ENCODE assay signal across 11 cellular contexts in the genomic region with DNA sequence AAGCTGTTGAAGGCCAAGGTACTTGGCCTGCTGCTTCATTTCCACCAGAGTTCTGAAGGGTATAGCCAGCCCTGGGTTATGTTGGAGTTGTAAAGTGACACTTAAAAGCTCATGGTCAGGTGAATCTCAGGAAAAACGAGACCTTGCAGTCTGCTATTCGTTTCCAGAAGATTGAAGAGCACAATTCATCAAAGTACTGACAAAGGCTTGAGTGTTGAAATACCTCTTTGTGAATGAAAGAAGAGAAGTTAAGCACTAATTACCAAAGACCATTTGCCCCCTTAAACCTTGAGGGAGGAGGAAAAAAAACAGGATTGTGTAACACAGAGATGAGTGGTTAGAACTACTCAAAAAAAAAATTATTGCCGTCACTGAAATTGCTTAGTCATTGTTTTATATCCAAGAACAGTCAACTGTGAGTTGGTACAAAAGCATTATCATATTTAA. TPM values are rescaled to one million over a fixed set of nuclear protein-coding genes. Genes with fewer than 3 reads are reported as not detected.
DNase-seq lines count a peak whose midpoint lies in the region; TF ChIP-seq lines count a peak whose summit lies in the region.
"Had no signal": no experiment of that assay in that cellular context is flagged by ENCODE, and none has a peak within 500 bp of the region (broad histone marks: within the 10 kb centered on the region; RNA-seq: fewer than 3 reads in every experiment).

No MANE protein-coding gene starts in this region.

- no peaks in the 10 kb centered on the region for H3K36me3 ChIP-seq in thyroid gland
- no peaks in the 10 kb centered on the region for H3K36me3 ChIP-seq in uterus

- no peak for TF ChIP-seq CTCF in thyroid gland (IDR thresholded peaks at IDR 0.05)
- no peak for TF ChIP-seq CTCF in uterus (IDR thresholded peaks at IDR 0.05)
- TF ChIP-seq CTCF in dorsolateral prefrontal cortex (IDR thresholded peaks at IDR 0.05 in 54 of 56, conservative IDR thresholded peaks at IDR 0.05 in 2 of 56; ENCODE audit: low read depth in 1 of 56, partially characterized antibody in 56 of 56): no peak

- peak; percentile 44 for DNase-seq in DMS 273 (lab: John Stamatoyannopoulos, UW; ENCODE audit: unreplicated experiment)
- no peak for DNase-seq in DMS 273 treated with DMSO at 0.1 percent for 48 hours (lab: John Stamatoyannopoulos, UW)
- peak; percentile 94 for DNase-seq in NOMO-1 treated with DMSO at 0.1 percent for 48 hours (lab: John Stamatoyannopoulos, UW; ENCODE audit: unreplicated experiment)
- peak; percentile 81 for DNase-seq in fibroblast of gingiva (ENCODE audit: low read depth)
- DNase-seq in thyroid gland: peak; percentile 7 to 22
- no peak for DNase-seq in uterus
- no peak for DNase-seq in GDM1 (lab: John Stamatoyannopoulos, UW)
- DNase-seq in dorsolateral prefrontal cortex: no peak
- DNase-seq: immature natural killer cell; stimulated activated CD4-positive, alpha-beta T cell treated with anti-CD3 and anti-CD28 coated beads, Interleukin-2, amount 100 ng/mL, for 48 hours had no signal

- no peaks in the 10 kb centered on the region for H3K9me3 ChIP-seq in thyroid gland
- no peaks in the 10 kb centered on the region for H3K9me3 ChIP-seq in uterus

- H3K27me3 ChIP-seq in thyroid gland (no peaks in the 10 kb centered on the region), uterus (no peaks in the 10 kb centered on the region), dorsolateral prefrontal cortex (no peaks in the 10 kb centered on the region)

- 16 to 17% methylated on average over 3 of the region's 3 CpGs for WGBS in thyroid gland, 2 donors

- intact Hi-C loops in thyroid gland (cut with DNase I) (no loop called here), uterus (cut with DNase I; ENCODE audit: low total_unique reads) (no loop called here), dorsolateral prefrontal cortex (cut with DNase I) (no loop called here)

- TF ChIP-seq POLR2A in thyroid gland (IDR thresholded peaks at IDR 0.05) (no peak), uterus (IDR thresholded peaks at IDR 0.05) (no peak)

- H3K27ac ChIP-seq in thyroid gland (peak overlapping the region; percentile 67 to 76 (median 75)), uterus (no peak overlapping the region), dorsolateral prefrontal cortex (no peak overlapping the region)
- H3K27ac ChIP-seq: 22Rv1 had no signal

- H3K4me1 ChIP-seq in thyroid gland (peaks cover 22 to 29% of the 10 kb centered on the region in 2 donors), uterus (no peaks in the 10 kb centered on the region)

- H3K4me3 ChIP-seq in thyroid gland (replicated peaks in 1 of 3): no peak overlapping the region
- no peak overlapping the region for H3K4me3 ChIP-seq in uterus
- no peak overlapping the region for H3K4me3 ChIP-seq in dorsolateral prefrontal cortex

RNA-seq across cellular contexts. Expression of a gene that starts 48.6 kb away (rescaled TPM):
- 100 to 1,000 TPM in 2 of 4 donors, 10 to 100 TPM in 2; 73.8 to 211 (median 122) TPM for total RNA-seq in thyroid gland
- total RNA-seq in uterus: 10 to 100 TPM in 2 of 4 donors, 1 to 10 TPM in 2; 4.7 to 18.7 (median 7.6) TPM
- total RNA-seq in dorsolateral prefrontal cortex: 1,000 to 10,000 TPM in 41 of 120 experiments, 100 to 1,000 TPM in 79; 231 to 1,291 (median 925) TPM

Comparison
In these comparisons a context has a peak if more than half of its experiments do, and no peak if none do; other contexts are left out.
1. DNase-seq: peak in DMS 273 (single experiment), NOMO-1 treated with DMSO at 0.1 percent for 48 hours (single experiment), fibroblast of gingiva (single experiment) and thyroid gland (2 of 2); none in DMS 273 treated with DMSO at 0.1 percent for 48 hours (single experiment), uterus (0 of 2), GDM1 (single experiment) and dorsolateral prefrontal cortex (0 of 10).
2. H3K27ac ChIP-seq: peak in thyroid gland (3 of 3); none in uterus (0 of 2) and dorsolateral prefrontal cortex (0 of 59).